12 cellular contexts compared by ENCODE assay signal in genomic region chr2:38535404-38535744, GRCh38.
A peak's percentile ranks its signal among the peaks of the same experiment; 100 is the strongest.
DNase-seq lines count a peak whose midpoint lies in the region; ATAC-seq and TF ChIP-seq lines count a peak whose summit lies in the region.
"Had no signal": no experiment of that assay in that cellular context is flagged by ENCODE, and none has a peak within 500 bp of the region (broad histone marks: within the 10 kb centered on the region; RNA-seq: fewer than 3 reads in every experiment).

No MANE protein-coding gene starts in this region.

- H3K27ac Mint-ChIP-seq in T-helper 17 cell = peak overlapping the region; percentile 32
- H3K27ac Mint-ChIP-seq: activated naive CD4-positive, alpha-beta T cell treated with anti-CD3 and anti-CD28 coated beads for 36 hours; CD4-positive, alpha-beta T cell had no signal

- H3K79me2 ChIP-seq in GM23248 (ENCODE audit: insufficient read depth) (no peaks in the 10 kb centered on the region), hepatocyte (no peaks in the 10 kb centered on the region)

- in situ Hi-C loops in GM23248 (cut with MboI) = no loop called here

- peak overlapping the region; percentile 97 for H3K4me2 ChIP-seq in GM23248 (ENCODE audit: unreplicated experiment)
- peak overlapping the region; percentile 99 for H3K4me2 ChIP-seq in hepatocyte

- H3K9me3 ChIP-seq in GM23248 (ENCODE audit: low read depth) (no peaks in the 10 kb centered on the region), T-helper 17 cell (ENCODE audit: control insufficient read depth, low read length, poor library complexity, severe bottlenecking) (no peaks in the 10 kb centered on the region), hepatocyte (ENCODE audit: low read depth) (no peaks in the 10 kb centered on the region), prostate gland (no peaks in the 10 kb centered on the region)
- H3K9me3 ChIP-seq: pancreas, upper lobe of left lung had no signal

- H3K9me2 ChIP-seq in GM23248 (ENCODE audit: insufficient read depth) (no peaks in the 10 kb centered on the region), hepatocyte (replicated peaks; ENCODE audit: insufficient read depth) (no peaks in the 10 kb centered on the region)

- H3K4me3 Mint-ChIP-seq in T-helper 17 cell = peak overlapping the region; percentile 71
- H3K4me3 Mint-ChIP-seq: CD4-positive, alpha-beta T cell had no signal

- H3K4me1 ChIP-seq in GM23248 (ENCODE audit: insufficient read depth) (no peaks in the 10 kb centered on the region), hepatocyte (ENCODE audit: insufficient read depth) (no peaks in the 10 kb centered on the region), prostate gland (replicated peaks) (no peaks in the 10 kb centered on the region)
- H3K4me1 ChIP-seq: pancreas had no signal

- CTCF ChIA-PET in HEK293T (lab: Yijun Ruan, JAX) = interaction anchor here (0.6 kb wide), 1 partner anchor 265 kb away, joined by 3 read pairs; no protein-coding TSS in a partner anchor

- H3K4me3 ChIP-seq in GM23248 = no peak overlapping the region
- H3K4me3 ChIP-seq in hepatocyte = no peak overlapping the region
- H3K4me3 ChIP-seq in prostate gland = no peak overlapping the region

- H3K36me3 ChIP-seq in GM23248 (ENCODE audit: low read depth) = no peaks in the 10 kb centered on the region
- no peaks in the 10 kb centered on the region for H3K36me3 ChIP-seq in hepatocyte (replicated peaks; ENCODE audit: insufficient read depth, low read depth)
- H3K36me3 ChIP-seq in prostate gland = no peaks in the 10 kb centered on the region
- H3K36me3 ChIP-seq: pancreas, upper lobe of left lung had no signal

- H2AFZ ChIP-seq in GM23248 = no peak overlapping the region
- H2AFZ ChIP-seq in hepatocyte = no peak overlapping the region

- H3K9ac ChIP-seq in GM23248 = no peak overlapping the region

- no peaks in the 10 kb centered on the region for H3K36me3 Mint-ChIP-seq in T-helper 17 cell (ENCODE audit: low read depth)

- no peak for TF ChIP-seq POLR2A in prostate gland (IDR thresholded peaks at IDR 0.05)

- H3F3A ChIP-seq in GM23248 (ENCODE audit: insufficient read depth) = no peaks in the 10 kb centered on the region

- intact Hi-C loops in prostate gland (cut with DNase I) = loop anchor here (5.0 to 10.0 kb wide), 4 partner anchors 47 to 221 kb away; no protein-coding TSS in a partner anchor

- H4K20me1 ChIP-seq in GM23248 (ENCODE audit: insufficient read depth) (no peaks in the 10 kb centered on the region), hepatocyte (ENCODE audit: insufficient read depth, poor library complexity, severe bottlenecking) (no peaks in the 10 kb centered on the region)

- H3K4me1 Mint-ChIP-seq in T-helper 17 cell = peaks cover 10% of the 10 kb centered on the region

- peaks cover 9% of the 10 kb centered on the region for H3K27me3 Mint-ChIP-seq in T-helper 17 cell

- no peak for TF ChIP-seq CTCF in hepatocyte (IDR thresholded peaks at IDR 0.05; ENCODE audit: poor library complexity)
- no peak for TF ChIP-seq CTCF in prostate gland (IDR thresholded peaks at IDR 0.05)

- ATAC-seq in T-helper 17 cell (no peak), HG03442 (IDR thresholded peaks at IDR 0.05; ENCODE audit: unreplicated experiment) (no peak)

- POLR2A ChIA-PET in HEK293T (lab: Yijun Ruan, JAX) = interaction anchor here (3.1 kb wide), 1 partner anchor 216 kb away, joined by 9 read pairs; the partner anchor contains the start of gene SRSF7

- no peak overlapping the region for H3K27ac ChIP-seq in GM23248
- H3K27ac ChIP-seq in hepatocyte = no peak overlapping the region
- peak overlapping the region; percentile 32 to 58 for H3K27ac ChIP-seq in prostate gland
- H3K27ac ChIP-seq: pancreas, upper lobe of left lung had no signal

- H3K27me3 ChIP-seq in GM23248 (replicated peaks; ENCODE audit: insufficient read depth) (no peaks in the 10 kb centered on the region), hepatocyte (no peaks in the 10 kb centered on the region), prostate gland (replicated peaks; ENCODE audit: insufficient read depth) (no peaks in the 10 kb centered on the region)
- H3K27me3 ChIP-seq: pancreas, upper lobe of left lung had no signal

- no peak for DNase-seq in GM23248
- DNase-seq in T-helper 17 cell = no peak
- DNase-seq in hepatocyte (ENCODE audit: low spot score) = no peak
- DNase-seq in prostate gland (ENCODE audit: low spot score) = no peak
- no peak for DNase-seq in HEK293T (ENCODE audit: extremely low spot score)
- DNase-seq in midbrain (lab: John Stamatoyannopoulos, UW) = no peak
- no peak for DNase-seq in kidney tubule cell (ENCODE audit: low spot score)

- 53 to 54% methylated on average over 11 of the region's 11 CpGs for WGBS in GM23248 (ENCODE audit: low coverage in 1 of 2, low lambda C conversion rate in 2 of 2, missing lambda C conversion rate in 2 of 2), 2 experiments
- WGBS in hepatocyte (ENCODE audit: low lambda C conversion rate, missing lambda C conversion rate) = 86% methylated on average over 11 of the region's 11 CpGs
- 81% methylated on average over 11 of the region's 11 CpGs for WGBS in prostate gland

TF ChIP-seq in HEK293T, 16 proteins besides CTCF, POLR2A, EP300 and RAD21:
- TF ChIP-seq PKNOX1 (IDR thresholded peaks at IDR 0.05) = no peak
- TF ChIP-seq NFRKB (IDR thresholded peaks at IDR 0.05) = no peak
- TF ChIP-seq ARNT (IDR thresholded peaks at IDR 0.05) = no peak
- TF ChIP-seq FOXM1 (IDR thresholded peaks at IDR 0.05; ENCODE audit: borderline replicate concordance) = no peak
- no peak for TF ChIP-seq FOXK2 (IDR thresholded peaks at IDR 0.05)
- TF ChIP-seq HDGF (IDR thresholded peaks at IDR 0.05; ENCODE audit: borderline replicate concordance) = no peak
- TF ChIP-seq CTBP1 (IDR thresholded peaks at IDR 0.05; ENCODE audit: borderline replicate concordance) = no peak
- TF ChIP-seq SP1 (IDR thresholded peaks at IDR 0.05) = no peak
- no peak for TF ChIP-seq TARDBP (IDR thresholded peaks at IDR 0.05)

Comparison
In these comparisons a context has a peak if more than half of its experiments do, and no peak if none do; other contexts are left out.
1. H3K27ac ChIP-seq: peak in prostate gland (2 of 2); none in GM23248 (single experiment) and hepatocyte (single experiment).